Comparison of ENCODE assay signal across 9 cellular contexts in genomic region chr17:33716937-33717336, GRCh38.
"Had no signal": no experiment of that assay in that cellular context is flagged by ENCODE, and none has a peak within 500 bp of the region (broad histone marks: within the 10 kb centered on the region; RNA-seq: fewer than 3 reads in every experiment).

No MANE protein-coding gene starts in this region.

- ATAC-seq: GM23338, HCT116 had no signal

- H2AFZ ChIP-seq: GM23248, GM23338 had no signal

- H3K4me1 ChIP-seq: HAP-1 had no signal

- H3K9me3 ChIP-seq: HAP-1 had no signal

- H3K36me3 ChIP-seq: HAP-1 had no signal

- H3K9ac ChIP-seq: GM23248 had no signal

- H3K4me2 ChIP-seq: GM23338 had no signal

- DNase-seq: GM23248, GOT3, H7, H9, HCEC 1CT, HFFc6 had no signal

- H3K4me3 ChIP-seq: GM23248, GM23338, HAP-1 had no signal

- H3K27ac ChIP-seq: GM23248 had no signal
